Comparison of ENCODE assay signal across 8 cellular contexts in genomic region chr12:85872497-85873091, GRCh38. TPM values are rescaled to one million over a fixed set of nuclear protein-coding genes. Genes with fewer than 3 reads are reported as not detected.
DNase-seq lines count a peak whose midpoint lies in the region; ATAC-seq, FAIRE-seq and TF ChIP-seq lines count a peak whose summit lies in the region.

No MANE protein-coding gene starts in this region.

- peaks cover 3% of the 10 kb centered on the region for H3K27me3 ChIP-seq in adrenal gland
- H3K27me3 ChIP-seq in uterus = no peaks in the 10 kb centered on the region

- intact Hi-C loops in adrenal gland (cut with DNase I) (loop anchor here (5.0 to 10.0 kb wide), 2 partner anchors 398 to 400 kb away; no protein-coding TSS in a partner anchor), kidney (cut with DNase I) (loop anchor here (10.0 kb wide), 1 partner anchor 398 kb away; no protein-coding TSS in a partner anchor), uterus (cut with DNase I; ENCODE audit: low total_unique reads) (no loop called here)

- no peak overlapping the region for H3K4me3 ChIP-seq in adrenal gland
- no peak overlapping the region for H3K4me3 ChIP-seq in kidney (ENCODE audit: low read length in 2 of 2)
- H3K4me3 ChIP-seq in uterus = no peak overlapping the region

- 30 to 33% (median 33%) methylated on average over 3 of the region's 3 CpGs for WGBS in adrenal gland, 4 donors

- H3K27ac Mint-ChIP-seq in activated T-cell treated with anti-CD3 and anti-CD28 coated beads, Interleukin-2, amount 50 U/mL, for 72 hours = no peak overlapping the region

- H3K9me3 ChIP-seq in adrenal gland (replicated peaks in 1 of 3) = no peaks in the 10 kb centered on the region
- no peaks in the 10 kb centered on the region for H3K9me3 ChIP-seq in kidney (ENCODE audit: control insufficient read depth in 1 of 2, low read length in 2 of 2)
- H3K9me3 ChIP-seq in uterus = no peaks in the 10 kb centered on the region

- no peak overlapping the region for H3K4me3 Mint-ChIP-seq in activated T-cell treated with anti-CD3 and anti-CD28 coated beads, Interleukin-2, amount 50 U/mL, for 72 hours

- no peaks in the 10 kb centered on the region for H3K4me1 Mint-ChIP-seq in activated T-cell treated with anti-CD3 and anti-CD28 coated beads, Interleukin-2, amount 50 U/mL, for 72 hours (ENCODE audit: low read depth)

- peak; percentile 96 for FAIRE-seq in kidney (lab: Jason Lieb, UNC)

- ATAC-seq in GM18519 (IDR thresholded peaks at IDR 0.05; ENCODE audit: low FRiP score, unreplicated experiment) (peak; percentile 77), HG03039 (IDR thresholded peaks at IDR 0.05; ENCODE audit: unreplicated experiment) (peak; percentile 89)
- ATAC-seq in activated T-cell treated with anti-CD3 and anti-CD28 coated beads, Interleukin-2, amount 50 U/mL, for 72 hours (replicated peaks in 1 of 2) = no peak

- no peaks in the 10 kb centered on the region for H3K27me3 Mint-ChIP-seq in activated T-cell treated with anti-CD3 and anti-CD28 coated beads, Interleukin-2, amount 50 U/mL, for 72 hours (ENCODE audit: low read depth)

- no peaks in the 10 kb centered on the region for H3K36me3 Mint-ChIP-seq in activated T-cell treated with anti-CD3 and anti-CD28 coated beads, Interleukin-2, amount 50 U/mL, for 72 hours (ENCODE audit: insufficient read depth in 2 of 2)

- H3K9me3 Mint-ChIP-seq in activated T-cell treated with anti-CD3 and anti-CD28 coated beads, Interleukin-2, amount 50 U/mL, for 72 hours = no peaks in the 10 kb centered on the region

- H3K4me1 ChIP-seq in adrenal gland (replicated peaks in 1 of 2) (no peaks in the 10 kb centered on the region), kidney (ENCODE audit: control insufficient read depth in 1 of 2, insufficient read depth in 1 of 2, low read depth in 1 of 2, low read length in 2 of 2) (no peaks in the 10 kb centered on the region), uterus (no peaks in the 10 kb centered on the region)

- TF ChIP-seq CTCF in adrenal gland (IDR thresholded peaks at IDR 0.05) = peak; percentile 47 to 73 (median 54)
- peak; percentile 56 for TF ChIP-seq CTCF in kidney (IDR thresholded peaks at IDR 0.05; ENCODE audit: borderline replicate concordance, extremely low read depth, insufficient read depth)
- TF ChIP-seq CTCF in uterus (IDR thresholded peaks at IDR 0.05) = peak; percentile 50 to 65 (median 63)

- no peaks in the 10 kb centered on the region for H3K36me3 ChIP-seq in adrenal gland (replicated peaks in 1 of 2)
- H3K36me3 ChIP-seq in kidney (ENCODE audit: control insufficient read depth in 1 of 2, insufficient read depth in 2 of 2, low read length in 2 of 2) = no peaks in the 10 kb centered on the region
- H3K36me3 ChIP-seq in uterus = no peaks in the 10 kb centered on the region

- no peak overlapping the region for H3K9ac ChIP-seq in kidney (ENCODE audit: low read length in 2 of 2)

- peak; percentile 69 for DNase-seq in Ammon's horn (ENCODE audit: low spot score)
- peak; percentile 79 to 82 for DNase-seq in NCI-H2081 (lab: John Stamatoyannopoulos, UW)
- DNase-seq in adrenal gland = no peak
- no peak for DNase-seq in kidney
- no peak for DNase-seq in uterus
- no peak for DNase-seq in activated T-cell treated with anti-CD3 and anti-CD28 coated beads, Interleukin-2, amount 50 U/mL, for 72 hours

- H3K27ac ChIP-seq in adrenal gland (no peak overlapping the region), kidney (ENCODE audit: low read depth in 2 of 2, low read length in 2 of 2) (no peak overlapping the region), uterus (no peak overlapping the region)

- TF ChIP-seq POLR2A in adrenal gland (IDR thresholded peaks at IDR 0.05) (no peak), uterus (IDR thresholded peaks at IDR 0.05) (no peak)

RNA-seq across cellular contexts. Expression of gene NTS, which starts 1.5 kb away (rescaled TPM):
- 1 to 10 TPM in 1 of 8 donors, under 1 TPM in 4, not detected in 3; 0.21 to 3.7 (median 0.26) TPM for total RNA-seq in adrenal gland
- 1 to 10 TPM in 1 of 3 donors, under 1 TPM in 2; 0.16 to 4.2 (median 0.48) TPM for polyA plus RNA-seq in adrenal gland
- total RNA-seq in kidney = 0.82 TPM
- polyA plus RNA-seq in kidney (ENCODE audit: insufficient read depth, low read depth, low replicate concordance) = 0.54 TPM
- 10 to 100 TPM in 1 of 4 donors, under 1 TPM in 2, not detected in 1; 0.26 to 14.2 (median 0.88) TPM for total RNA-seq in uterus
- not detected for total RNA-seq in activated T-cell treated with anti-CD3 and anti-CD28 coated beads, Interleukin-2, amount 50 U/mL, for 72 hours

RNA-seq across cellular contexts. Expression of gene RASSF9, which starts 36.4 kb away (rescaled TPM):
- total RNA-seq in adrenal gland (1 to 10 TPM; 1.1 to 4.3 (median 1.5) TPM), kidney (10.1 TPM), uterus (10 to 100 TPM in 1 of 4 donors, 1 to 10 TPM in 3; 6.4 to 17.8 (median 9.1) TPM)
- polyA plus RNA-seq in adrenal gland (1 to 10 TPM in 2 of 3 donors, under 1 TPM in 1; 0.57 to 1.4 (median 1.1) TPM), kidney (ENCODE audit: insufficient read depth, low read depth, low replicate concordance) (1.0 TPM)
- not detected for total RNA-seq in activated T-cell treated with anti-CD3 and anti-CD28 coated beads, Interleukin-2, amount 50 U/mL, for 72 hours

Comparison
In these comparisons a context has a peak if more than half of its experiments do, and no peak if none do; other contexts are left out.
1. DNase-seq: peak in Ammon's horn (single experiment) and NCI-H2081 (2 of 2); none in adrenal gland (0 of 7), kidney (single experiment), uterus (0 of 2) and activated T-cell treated with anti-CD3 and anti-CD28 coated beads, Interleukin-2, amount 50 U/mL, for 72 hours (0 of 2).
2. ATAC-seq: peak in GM18519 (single experiment) and HG03039 (single experiment); none in activated T-cell treated with anti-CD3 and anti-CD28 coated beads, Interleukin-2, amount 50 U/mL, for 72 hours (0 of 2).
3. Peak in every context shown above with its lines, with median percentiles within 50 percentile points of each other: CTCF ChIP-seq.